In the genomic region with DNA sequence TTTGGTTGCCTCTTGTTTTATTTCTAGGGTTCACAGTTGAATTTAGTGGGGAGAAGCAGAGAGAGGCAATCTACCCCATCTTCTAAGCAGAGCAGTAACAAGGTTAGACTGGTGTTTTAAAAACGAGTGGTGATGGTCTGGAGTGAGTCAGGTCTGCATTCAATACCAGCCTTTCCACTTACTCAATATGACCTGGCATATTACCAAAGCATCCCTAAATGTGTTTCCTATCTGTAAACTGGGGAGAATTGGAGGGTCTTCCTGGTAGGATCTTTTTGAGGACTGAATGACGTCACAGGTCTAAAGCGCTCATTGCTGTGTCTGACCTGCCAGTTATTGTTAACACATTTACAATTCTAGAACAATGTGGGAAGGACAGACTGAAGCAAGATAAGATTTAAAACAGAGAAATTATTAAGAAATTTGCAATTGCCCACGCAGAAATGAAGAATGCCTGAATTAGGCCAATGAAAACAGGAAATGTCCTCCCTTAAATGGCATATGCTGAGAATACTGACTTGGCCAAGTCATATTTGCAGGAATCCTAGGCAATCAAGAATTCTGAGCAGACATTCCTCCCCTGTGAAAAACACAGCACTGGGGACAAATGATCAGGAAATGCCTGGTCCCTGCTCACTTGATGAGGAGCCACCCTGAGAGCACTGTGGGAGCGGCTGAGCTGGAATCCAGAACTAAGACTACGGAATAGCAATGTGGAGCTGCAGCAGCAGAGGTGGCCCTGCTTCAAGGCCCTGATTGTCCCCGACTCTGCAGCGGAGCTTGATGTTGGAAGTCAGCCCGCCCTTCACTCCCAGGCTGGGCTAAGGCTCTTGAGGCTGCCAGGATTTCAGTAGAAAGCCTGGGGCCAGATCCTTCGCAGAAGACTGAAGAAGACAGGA, we compare ENCODE assay signal across 16 cellular contexts.
A peak's percentile ranks its signal among the peaks of the same experiment; 100 is the strongest.
DNase-seq lines count a peak whose midpoint lies in the region; ATAC-seq, FAIRE-seq and TF ChIP-seq lines count a peak whose summit lies in the region.
"Had no signal": no experiment of that assay in that cellular context is flagged by ENCODE, and none has a peak within 500 bp of the region (broad histone marks: within the 10 kb centered on the region; RNA-seq: fewer than 3 reads in every experiment).

No MANE protein-coding gene starts in this region.

- H3K9me3 ChIP-seq in subcutaneous abdominal adipose tissue (ENCODE audit: control insufficient read depth in 5 of 5, low read length in 5 of 5), result no peaks in the 10 kb centered on the region
- H3K9me3 ChIP-seq: tibial nerve had no signal

- DNase-seq in H54 (ENCODE audit: insufficient read length, low spot score) (no peak), chondrocyte (ENCODE audit: low spot score) (no peak), islet precursor cell (peak; percentile 51), H7 (no peak), GM13977 (ENCODE audit: low spot score) (no peak), NCI-H2196 (lab: John Stamatoyannopoulos, UW; ENCODE audit: unreplicated experiment) (no peak)
- DNase-seq: activated CD4-positive, alpha-beta T cell treated with anti-CD3 and anti-CD28 coated beads, Interleukin-2, amount 50 U/mL, for 4 hours; NCI-H1436 treated with DMSO at 0.1 percent for 48 hours; T-cell had no signal

- 0 out of 2 replicates have a peak, but pooled peaks have one; percentile 20 for TF ChIP-seq POLR2A in H54 (IDR thresholded peaks at IDR 0.05; ENCODE audit: low read depth, low read length)

- no peak for FAIRE-seq in H54 (lab: Jason Lieb, UNC)
- FAIRE-seq: endometrium, GM12892, keratinocyte had no signal

- H3K9me3 Mint-ChIP-seq in chondrocyte (ENCODE audit: low read depth), result no peaks in the 10 kb centered on the region
- H3K9me3 Mint-ChIP-seq: T-cell had no signal

- peak overlapping the region; percentile 94 for H3K27ac Mint-ChIP-seq in chondrocyte (ENCODE audit: unreplicated experiment)
- H3K27ac Mint-ChIP-seq: activated naive CD8-positive, alpha-beta T cell; T-cell had no signal

- no peak overlapping the region for H3K9ac ChIP-seq in subcutaneous abdominal adipose tissue (ENCODE audit: low read length in 5 of 5)

- peaks cover 55% of the 10 kb centered on the region for H3K4me1 Mint-ChIP-seq in chondrocyte (ENCODE audit: low read depth)
- H3K4me1 Mint-ChIP-seq: T-cell had no signal

- TF ChIP-seq CTCF in chondrocyte (IDR thresholded peaks at IDR 0.05) (no peak), GM13977 (IDR thresholded peaks at IDR 0.05; ENCODE audit: extremely low read depth, insufficient read depth, missing control alignments) (no peak)

- H3K36me3 ChIP-seq in subcutaneous abdominal adipose tissue (ENCODE audit: control insufficient read depth in 5 of 5, insufficient read depth in 5 of 5, low read length in 5 of 5) (no peaks in the 10 kb centered on the region), H7 (replicated peaks; ENCODE audit: control insufficient read depth, insufficient read depth, low read length) (no peaks in the 10 kb centered on the region)
- H3K36me3 ChIP-seq: tibial nerve had no signal

- peak overlapping the region; percentile 21 for H3K4me3 Mint-ChIP-seq in chondrocyte (ENCODE audit: unreplicated experiment)
- H3K4me3 Mint-ChIP-seq: activated naive CD8-positive, alpha-beta T cell; T-cell had no signal

- in situ Hi-C loops in GM13977 (cut with MboI; ENCODE audit: low pct_unique_long_range_greater_than_20kb, low sequenced_read_pairs, unreplicated experiment), result no loop called here

- H3K27me3 ChIP-seq in subcutaneous abdominal adipose tissue (ENCODE audit: control insufficient read depth in 5 of 5, insufficient read depth in 4 of 5, low read length in 5 of 5) (no peaks in the 10 kb centered on the region), H7 (ENCODE audit: control insufficient read depth, insufficient read depth, low read length) (no peaks in the 10 kb centered on the region)
- H3K27me3 ChIP-seq: tibial nerve had no signal

- no peaks in the 10 kb centered on the region for H3K36me3 Mint-ChIP-seq in chondrocyte (ENCODE audit: low read depth)
- H3K36me3 Mint-ChIP-seq: activated naive CD8-positive, alpha-beta T cell; T-cell had no signal

- no peak overlapping the region for H3K4me3 ChIP-seq in subcutaneous abdominal adipose tissue (ENCODE audit: low read depth in 1 of 5, low read length in 5 of 5)
- no peak overlapping the region for H3K4me3 ChIP-seq in H7 (ENCODE audit: insufficient read depth, low read depth, low read length)
- H3K4me3 ChIP-seq: tibial nerve had no signal

- H3K4me1 ChIP-seq in subcutaneous abdominal adipose tissue (ENCODE audit: control insufficient read depth in 5 of 5, insufficient read depth in 5 of 5, low read length in 5 of 5), result peaks cover 3 to 12% (median 8%) of the 10 kb centered on the region in 5 donors

- no peak for ATAC-seq in GM18517 (IDR thresholded peaks at IDR 0.05; ENCODE audit: unreplicated experiment)
- ATAC-seq: T-cell had no signal

- H3K27me3 Mint-ChIP-seq in chondrocyte (ENCODE audit: low read depth), result no peaks in the 10 kb centered on the region
- H3K27me3 Mint-ChIP-seq: T-cell had no signal

- H3K27ac ChIP-seq in subcutaneous abdominal adipose tissue (ENCODE audit: low read depth, low read length), result peak overlapping the region; percentile 13
